8 cellular contexts compared by ENCODE assay signal in genomic region chr19:39125554-39126311, GRCh38. TPM values are rescaled to one million over a fixed set of nuclear protein-coding genes. Genes with fewer than 3 reads are reported as not detected.
A peak's percentile ranks its signal among the peaks of the same experiment; 100 is the strongest.
DNase-seq lines count a peak whose midpoint lies in the region; ATAC-seq and TF ChIP-seq lines count a peak whose summit lies in the region.

Gene PAK4 (plus strand): TSS chr19:39125786. CDS start chr19:39169554, 43,768 bp downstream.

- peak; percentile 96 for DNase-seq in GM06990 (ENCODE audit: extremely low read depth, insufficient read length)
- DNase-seq in NCI-H1092 treated with DMSO at 0.1 percent for 48 hours (lab: John Stamatoyannopoulos, UW) = peak; percentile 95
- DNase-seq in SKM-1 (lab: John Stamatoyannopoulos, UW; ENCODE audit: unreplicated experiment) = peak; percentile 96
- DNase-seq in activated naive CD4-positive, alpha-beta T cell treated with anti-CD3 and anti-CD28 coated beads, Interleukin-2, amount 50 U/mL, for 72 hours (ENCODE audit: low spot score in 2 of 2) = peak; percentile 97 to 98
- DNase-seq in globus pallidus (ENCODE audit: low spot score) = peak; percentile 98
- DNase-seq in occipital lobe (lab: John Stamatoyannopoulos, UW) = peak; percentile 96
- peak; percentile 98 for DNase-seq in testis

- peak within 1 kb of the TSS; percentile 92 to 93 for H3K27ac ChIP-seq in testis

- no peak for TF ChIP-seq CTCF in GM06990 (IDR thresholded peaks at IDR 0.05; ENCODE audit: insufficient read depth, low read length, poor library complexity, severe bottlenecking)
- TF ChIP-seq CTCF in testis (IDR thresholded peaks at IDR 0.05) = no peak

- peaks cover 0 to 6% of the 10 kb centered on the region in 2 donors for H3K36me3 Mint-ChIP-seq in activated naive CD4-positive, alpha-beta T cell treated with anti-CD3 and anti-CD28 coated beads, Interleukin-2, amount 50 U/mL, for 72 hours

- H3K4me1 ChIP-seq in testis = peaks cover 46% of the 10 kb centered on the region

- peak; percentile 92 for ATAC-seq in HG02588 (IDR thresholded peaks at IDR 0.05; ENCODE audit: unreplicated experiment)
- peak; percentile 99 for ATAC-seq in activated naive CD4-positive, alpha-beta T cell treated with anti-CD3 and anti-CD28 coated beads, Interleukin-2, amount 50 U/mL, for 72 hours

- peak; percentile 13 for TF ChIP-seq POLR2A in testis (IDR thresholded peaks at IDR 0.05)

- no peaks in the 10 kb centered on the region for H3K9me3 Mint-ChIP-seq in activated naive CD4-positive, alpha-beta T cell treated with anti-CD3 and anti-CD28 coated beads, Interleukin-2, amount 50 U/mL, for 72 hours

- no peaks in the 10 kb centered on the region for H3K9me3 ChIP-seq in testis

- no peaks in the 10 kb centered on the region for H3K27me3 ChIP-seq in GM06990 (replicated peaks; ENCODE audit: control insufficient read depth, insufficient read depth, low read length)
- H3K27me3 ChIP-seq in testis = no peaks in the 10 kb centered on the region

- H3K27ac Mint-ChIP-seq in activated naive CD4-positive, alpha-beta T cell treated with anti-CD3 and anti-CD28 coated beads, Interleukin-2, amount 50 U/mL, for 72 hours = peak within 1 kb of the TSS; percentile 93 to 94

- peak within 1 kb of the TSS; percentile 86 for H3K4me3 ChIP-seq in GM06990 (replicated peaks; ENCODE audit: low read depth, low read length)
- peak within 1 kb of the TSS; percentile 76 to 97 for H3K4me3 ChIP-seq in testis

- intact Hi-C loops in testis (cut with DNase I; ENCODE audit: low total_unique reads) = loop anchor here (5.0 kb wide), 1 partner anchor 202 kb away; no protein-coding TSS in a partner anchor

- WGBS in testis, 2 donors = 0 to 1% methylated on average over 58 to 64 of the region's 64 CpGs

- H3K36me3 ChIP-seq in GM06990 (ENCODE audit: control insufficient read depth, insufficient read depth, low read length) (no peaks in the 10 kb centered on the region), testis (ENCODE audit: low read depth, missing control alignments) (no peaks in the 10 kb centered on the region)

RNA-seq across cellular contexts. Expression of gene PAK4, which starts in this region (rescaled TPM):
- 10 to 100 TPM; 15.6 to 19.4 TPM for total RNA-seq in activated naive CD4-positive, alpha-beta T cell treated with anti-CD3 and anti-CD28 coated beads, Interleukin-2, amount 50 U/mL, for 72 hours
- total RNA-seq in occipital lobe (1.9 TPM), testis (10 to 100 TPM; 84.3 to 88.3 TPM)
- polyA plus RNA-seq in testis (ENCODE audit: insufficient read depth, low read depth, low replicate concordance) = 61.0 TPM

Comparison
In these comparisons a context has a peak if more than half of its experiments do, and no peak if none do; other contexts are left out.
1. Peak in every context shown above with its lines: DNase-seq, ATAC-seq, H3K4me3 ChIP-seq and H3K27ac ChIP-seq.
2. RNA of gene PAK4 (total RNA-seq): 84.3 to 88.3 TPM in testis; 15.6 to 19.4 TPM in activated naive CD4-positive, alpha-beta T cell treated with anti-CD3 and anti-CD28 coated beads, Interleukin-2, amount 50 U/mL, for 72 hours and 1.9 TPM in occipital lobe (single experiment); every median in the first group is over 4 times any median in the second.